ENCODE assay signal across 8 cellular contexts in genomic region chr17:8041249-8041928, GRCh38. TPM values are rescaled to one million over a fixed set of nuclear protein-coding genes. Genes with fewer than 3 reads are reported as not detected.
DNase-seq lines count a peak whose midpoint lies in the region; ATAC-seq and TF ChIP-seq lines count a peak whose summit lies in the region.

No MANE protein-coding gene starts in this region.

- H3K27ac Mint-ChIP-seq in activated naive CD4-positive, alpha-beta T cell treated with anti-CD3 and anti-CD28 coated beads, Interleukin-2, amount 10 ng/mL, durations not matched to agents 7 days and 5 days: no peak overlapping the region

- H3K9me2 ChIP-seq in GM23248 (ENCODE audit: insufficient read depth): no peaks in the 10 kb centered on the region

- DNase-seq in GM23248: peak; percentile 78
- peak; percentile 23 for DNase-seq in NT2/D1 (ENCODE audit: low read depth, low spot score)
- peak; percentile 67 for DNase-seq in activated naive CD4-positive, alpha-beta T cell treated with anti-CD3 and anti-CD28 coated beads, Interleukin-2, amount 10 ng/mL, durations not matched to agents 7 days and 5 days
- peak in 27 of 42 donors; percentile 15 to 69 (median 40) for DNase-seq in head of caudate nucleus
- DNase-seq in prostate gland (ENCODE audit: low spot score): no peak
- no peak for DNase-seq in NCI-H128 (lab: John Stamatoyannopoulos, UW; ENCODE audit: unreplicated experiment)

- H3K4me3 Mint-ChIP-seq in activated naive CD4-positive, alpha-beta T cell treated with anti-CD3 and anti-CD28 coated beads, Interleukin-2, amount 10 ng/mL, durations not matched to agents 7 days and 5 days: no peak overlapping the region

- H3K36me3 ChIP-seq in BLaER1 treated with 17β-estradiol and CSF1 and Interleukin-3, amounts not matched to agents 10 nM and 100 nM: no peaks in the 10 kb centered on the region
- H3K36me3 ChIP-seq in GM23248 (ENCODE audit: low read depth): no peaks in the 10 kb centered on the region
- H3K36me3 ChIP-seq in NT2/D1 (ENCODE audit: insufficient read depth, insufficient read length, low read length): no peaks in the 10 kb centered on the region
- H3K36me3 ChIP-seq in prostate gland: no peaks in the 10 kb centered on the region

- no peaks in the 10 kb centered on the region for H3K36me3 Mint-ChIP-seq in activated naive CD4-positive, alpha-beta T cell treated with anti-CD3 and anti-CD28 coated beads, Interleukin-2, amount 10 ng/mL, durations not matched to agents 7 days and 5 days

- H3K4me2 ChIP-seq in BLaER1 treated with 17β-estradiol and CSF1 and Interleukin-3, amounts not matched to agents 10 nM and 100 nM: peak overlapping the region in 8 of 11 experiments; percentile 2 to 74 (median 54); a peak in 15 of 22 replicates
- H3K4me2 ChIP-seq in GM23248 (ENCODE audit: unreplicated experiment): peak overlapping the region; percentile 51

- H3K27me3 Mint-ChIP-seq in activated naive CD4-positive, alpha-beta T cell treated with anti-CD3 and anti-CD28 coated beads, Interleukin-2, amount 10 ng/mL, durations not matched to agents 7 days and 5 days: peaks cover 59% of the 10 kb centered on the region

- H3K27me3 ChIP-seq in BLaER1 treated with 17β-estradiol and CSF1 and Interleukin-3, amounts not matched to agents 10 nM and 100 nM: peaks cover 0 to 4% (median under 1%) of the 10 kb centered on the region in 11 experiments; a peak in 7 of 22 replicates
- H3K27me3 ChIP-seq in GM23248 (replicated peaks; ENCODE audit: insufficient read depth): peaks cover 5% of the 10 kb centered on the region
- H3K27me3 ChIP-seq in NT2/D1 (ENCODE audit: insufficient read depth, insufficient read length): peaks cover 4% of the 10 kb centered on the region
- no peaks in the 10 kb centered on the region for H3K27me3 ChIP-seq in prostate gland (replicated peaks; ENCODE audit: insufficient read depth)

- TF ChIP-seq POLR2A in prostate gland (IDR thresholded peaks at IDR 0.05): no peak

- no peak overlapping the region for H3K4me3 ChIP-seq in BLaER1 treated with 17β-estradiol and CSF1 and Interleukin-3, amounts not matched to agents 10 nM and 100 nM
- H3K4me3 ChIP-seq in GM23248: peak overlapping the region; percentile 5; the same call in 1 of the 2 replicates
- no peak overlapping the region for H3K4me3 ChIP-seq in NT2/D1 (ENCODE audit: insufficient read length, low read depth)
- peak overlapping the region in 1 of 2 donors; percentile 56 for H3K4me3 ChIP-seq in prostate gland

- TF ChIP-seq CTCF in prostate gland (IDR thresholded peaks at IDR 0.05): peak in 3 of 4 experiments; percentile 50 to 84 (median 63)

- ATAC-seq in GM18868 (IDR thresholded peaks at IDR 0.05; ENCODE audit: unreplicated experiment): no peak

- no peaks in the 10 kb centered on the region for H3K4me1 Mint-ChIP-seq in activated naive CD4-positive, alpha-beta T cell treated with anti-CD3 and anti-CD28 coated beads, Interleukin-2, amount 10 ng/mL, durations not matched to agents 7 days and 5 days

- intact Hi-C loops in head of caudate nucleus (cut with DNase I) (loop anchor here (10.0 kb wide), 1 partner anchor 47 kb away; no protein-coding TSS in a partner anchor), prostate gland (cut with DNase I) (no loop called here)

- in situ Hi-C loops in GM23248 (cut with MboI): no loop called here

- 0 out of 22 replicates have a peak, but pooled peaks cover 0 to 3% (median 0%) of the 10 kb centered on the region in 11 experiments for H3K9me3 ChIP-seq in BLaER1 treated with 17β-estradiol and CSF1 and Interleukin-3, amounts not matched to agents 10 nM and 100 nM (replicated peaks in 1 of 11)
- H3K9me3 ChIP-seq in GM23248 (ENCODE audit: low read depth): no peaks in the 10 kb centered on the region
- no peaks in the 10 kb centered on the region for H3K9me3 ChIP-seq in NT2/D1 (ENCODE audit: insufficient read depth, low read length)
- H3K9me3 ChIP-seq in prostate gland: no peaks in the 10 kb centered on the region

- H3K4me1 ChIP-seq in BLaER1 treated with 17β-estradiol and CSF1 and Interleukin-3, amounts not matched to agents 10 nM and 100 nM: peaks cover 0 to 55% (median 32%) of the 10 kb centered on the region in 10 experiments; a peak in 19 of 20 replicates
- peaks cover 14% of the 10 kb centered on the region for H3K4me1 ChIP-seq in GM23248 (ENCODE audit: insufficient read depth)
- H3K4me1 ChIP-seq in NT2/D1 (ENCODE audit: insufficient read depth, insufficient read length): no peaks in the 10 kb centered on the region
- no peaks in the 10 kb centered on the region for H3K4me1 ChIP-seq in prostate gland (replicated peaks)

- H3K27ac ChIP-seq in BLaER1 treated with 17β-estradiol and CSF1 and Interleukin-3, amounts not matched to agents 10 nM and 100 nM: peak overlapping the region in 7 of 11 experiments; percentile 32 to 56 (median 48); a peak in 14 of 22 replicates
- peak overlapping the region; percentile 54 for H3K27ac ChIP-seq in GM23248
- peak overlapping the region; percentile 87 to 92 for H3K27ac ChIP-seq in prostate gland

- H3K9ac ChIP-seq in BLaER1 treated with 17β-estradiol and CSF1 and Interleukin-3, amounts not matched to agents 10 nM and 100 nM: peak overlapping the region in 5 of 11 experiments; percentile 1 to 18 (median 11); a peak in 1 of 22 replicates
- no peak overlapping the region for H3K9ac ChIP-seq in GM23248
- no peak overlapping the region for H3K9ac ChIP-seq in NT2/D1 (ENCODE audit: insufficient read length, low read depth)

- no peaks in the 10 kb centered on the region for H3K9me3 Mint-ChIP-seq in activated naive CD4-positive, alpha-beta T cell treated with anti-CD3 and anti-CD28 coated beads, Interleukin-2, amount 10 ng/mL, durations not matched to agents 7 days and 5 days

- H3F3A ChIP-seq in GM23248 (ENCODE audit: insufficient read depth): peaks cover 24% of the 10 kb centered on the region

- WGBS in GM23248 (ENCODE audit: low coverage in 1 of 2, low lambda C conversion rate in 2 of 2, missing lambda C conversion rate in 2 of 2), 2 experiments: 58% methylated on average over 8 of the region's 8 CpGs
- WGBS in prostate gland: 64% methylated on average over 8 of the region's 8 CpGs

- H3K79me2 ChIP-seq in GM23248 (ENCODE audit: insufficient read depth): no peaks in the 10 kb centered on the region

- H4K20me1 ChIP-seq in BLaER1 treated with 17β-estradiol and CSF1 and Interleukin-3, amounts not matched to agents 10 nM and 100 nM: no peaks in the 10 kb centered on the region
- no peaks in the 10 kb centered on the region for H4K20me1 ChIP-seq in GM23248 (ENCODE audit: insufficient read depth)

- H2AFZ ChIP-seq in GM23248: peak overlapping the region; percentile 55

- CTCF ChIA-PET in activated naive CD4-positive, alpha-beta T cell treated with anti-CD3 and anti-CD28 coated beads, Interleukin-2, amount 10 ng/mL, durations not matched to agents 7 days and 5 days (lab: Charles Lee): interaction anchor here (0.7 to 2.8 kb wide), 32 partner anchors 9 to 298 kb away, joined by 3 to 29 read pairs (median 4); no protein-coding TSS in a partner anchor

RNA-seq across cellular contexts. Expression of gene ALOX15B, which starts 2.5 kb away (rescaled TPM):
- not detected in 2 replicates for total RNA-seq in GM23248 (2014; rRNA removed; shearing (Covaris generic))
- not detected in 2 replicates for polyA plus RNA-seq in GM23248 (2016; fragmentation: Nextera tagmentation; extraction: Ambion mirVana)
- 100 to 1,000 TPM in 1 of 2 donors, 10 to 100 TPM in 1; 52.1 to 108 TPM for total RNA-seq in prostate gland

RNA-seq across cellular contexts. Expression of gene GUCY2D, which starts 39.0 kb away (rescaled TPM):
- 0.22 and 0.89 TPM in 2 replicates for total RNA-seq in GM23248 (2014; rRNA removed; shearing (Covaris generic))
- 0.05 TPM in 1 of 2 replicates, not detected in the other for polyA plus RNA-seq in GM23248 (2016; fragmentation: Nextera tagmentation; extraction: Ambion mirVana)
- total RNA-seq in prostate gland: 1 to 10 TPM in 1 of 2 donors, not detected in 1; 1.8 TPM

RNA-seq across cellular contexts. Expression of gene ALOX12B, which starts 46.1 kb away (rescaled TPM):
- total RNA-seq in GM23248 (2014; rRNA removed; shearing (Covaris generic)): not detected in 2 replicates
- polyA plus RNA-seq in GM23248 (2016; fragmentation: Nextera tagmentation; extraction: Ambion mirVana): not detected in 2 replicates
- total RNA-seq in prostate gland: under 1 TPM; 0.18 to 0.40 TPM

Comparison
In these comparisons a context has a peak if more than half of its experiments do, and no peak if none do; other contexts are left out.
1. DNase-seq: peak in GM23248 (single experiment), NT2/D1 (single experiment), activated naive CD4-positive, alpha-beta T cell treated with anti-CD3 and anti-CD28 coated beads, Interleukin-2, amount 10 ng/mL, durations not matched to agents 7 days and 5 days (single experiment) and head of caudate nucleus (27 of 42); none in prostate gland (single experiment) and NCI-H128 (single experiment).
2. RNA of gene ALOX15B, which starts 2.5 kb away (total RNA-seq): 52.1 to 108 TPM in prostate gland; not detected in GM23248; every median in the first group is over 10 times any median in the second.
3. Peak in every context shown above with its lines, with median percentiles within 50 percentile points of each other: H3K27ac ChIP-seq.